Comparison of ENCODE assay signal across 8 cellular contexts in the genomic region with DNA sequence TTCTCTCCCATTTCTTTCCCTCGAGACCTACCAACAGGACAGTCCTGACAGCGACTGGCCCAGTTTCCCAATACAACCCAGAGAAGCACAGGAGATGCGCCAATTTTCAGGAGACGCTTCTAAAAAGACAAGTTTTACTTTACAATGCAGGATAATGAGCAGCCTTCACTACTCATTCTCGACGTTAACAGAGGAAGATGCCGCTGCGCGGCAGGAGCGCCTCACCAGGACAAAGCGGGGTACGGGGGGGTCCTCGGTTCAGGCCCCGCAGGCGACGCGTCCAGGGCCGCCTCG. TPM values are rescaled to one million over a fixed set of nuclear protein-coding genes. Genes with fewer than 3 reads are reported as not detected.
A peak's percentile ranks its signal among the peaks of the same experiment; 100 is the strongest.
DNase-seq lines count a peak whose midpoint lies in the region; ATAC-seq and TF ChIP-seq lines count a peak whose summit lies in the region.

No MANE protein-coding gene starts in this region.

- H3K9me3 ChIP-seq in Panc1 (ENCODE audit: control insufficient read depth, insufficient read depth, low read depth, low read length): no peaks in the 10 kb centered on the region

- H3K4me3 ChIP-seq in Panc1 (ENCODE audit: low read depth in 2 of 2, low read length in 2 of 2): peak overlapping the region; percentile 58 to 67

- peak overlapping the region; percentile 51 for H3K27ac ChIP-seq in Panc1 (ENCODE audit: low read length)

- peak; percentile 3 for ATAC-seq in activated CD4-positive, alpha-beta T cell treated with anti-CD3 and anti-CD28 coated beads for 36 hours
- peak; percentile 18 for ATAC-seq in HG02571 (IDR thresholded peaks at IDR 0.05; ENCODE audit: unreplicated experiment)
- ATAC-seq in Panc1: no peak

- CTCF ChIA-PET in activated CD4-positive, alpha-beta T cell treated with anti-CD3 and anti-CD28 coated beads for 36 hours (lab: Charles Lee): interaction anchor here (1.5 kb wide), 1 partner anchor 85 kb away, joined by 7 read pairs; no protein-coding TSS in a partner anchor
- CTCF ChIA-PET in Panc1 (lab: Charles Lee): no interaction called here

- no peak for DNase-seq in activated CD4-positive, alpha-beta T cell treated with anti-CD3 and anti-CD28 coated beads for 36 hours
- no peak for DNase-seq in activated CD4-positive, alpha-beta T cell treated with anti-CD3 and anti-CD28 coated beads for 1 hour
- DNase-seq in Panc1 (ENCODE audit: low read depth, low spot score) (no peak), epidermal melanocyte (ENCODE audit: insufficient read length, low spot score) (peak; percentile 13), NCI-H1436 treated with DMSO at 0.1 percent for 48 hours (lab: John Stamatoyannopoulos, UW) (no peak), ecto neural progenitor cell (ENCODE audit: low spot score) (no peak)

- POLR2A ChIA-PET in activated CD4-positive, alpha-beta T cell treated with anti-CD3 and anti-CD28 coated beads for 36 hours (lab: Charles Lee): no interaction called here
- POLR2A ChIA-PET in Panc1 (lab: Charles Lee): no interaction called here

- H3K36me3 ChIP-seq in Panc1 (ENCODE audit: control insufficient read depth, insufficient read depth, low read length): no peaks in the 10 kb centered on the region

- TF ChIP-seq CTCF in Panc1 (IDR thresholded peaks at IDR 0.05) (no peak), nephron (IDR thresholded peaks at IDR 0.05; ENCODE audit: unreplicated experiment in 3 of 3) (no peak)

- in situ Hi-C loops in Panc1 (cut with HindIII; ENCODE audit: low pct_unique_long_range_greater_than_20kb, low sequenced_read_pairs): no loop called here

- peaks cover 16% of the 10 kb centered on the region for H3K4me1 Mint-ChIP-seq in activated CD4-positive, alpha-beta T cell treated with anti-CD3 and anti-CD28 coated beads for 36 hours
- peaks cover 4% of the 10 kb centered on the region for H3K4me1 Mint-ChIP-seq in nephron

- intact Hi-C loops in activated CD4-positive, alpha-beta T cell treated with anti-CD3 and anti-CD28 coated beads for 36 hours (cut with DNase I, micrococcal nuclease): loop anchor here in 1 of 2 experiments (1.0 to 10.0 kb wide), 5 partner anchors 63 to 645 kb away; a partner anchor contains a TSS
- intact Hi-C loops in Panc1 (cut with micrococcal nuclease; ENCODE audit: unreplicated experiment): no loop called here

- H3K36me3 Mint-ChIP-seq in activated CD4-positive, alpha-beta T cell treated with anti-CD3 and anti-CD28 coated beads for 36 hours (ENCODE audit: low read depth): no peaks in the 10 kb centered on the region
- H3K36me3 Mint-ChIP-seq in nephron (ENCODE audit: low read depth): peaks cover 5% of the 10 kb centered on the region

- no peaks in the 10 kb centered on the region for H3K4me1 ChIP-seq in Panc1 (ENCODE audit: control insufficient read depth, insufficient read depth, low read length)

- no peaks in the 10 kb centered on the region for H3K27me3 ChIP-seq in Panc1 (ENCODE audit: control insufficient read depth, insufficient read depth, low read length)

- no TSS peak for BruUV-seq in Panc1 (replicated peaks; lab: Mats Ljungman, UMichigan)

- H3K4me3 Mint-ChIP-seq in activated CD4-positive, alpha-beta T cell treated with anti-CD3 and anti-CD28 coated beads for 36 hours: peak overlapping the region; percentile 80
- H3K4me3 Mint-ChIP-seq in nephron: peak overlapping the region; percentile 78 to 90 (median 88)

- H3K27ac Mint-ChIP-seq in activated CD4-positive, alpha-beta T cell treated with anti-CD3 and anti-CD28 coated beads for 36 hours: peak overlapping the region; percentile 72
- H3K27ac Mint-ChIP-seq in nephron: peak overlapping the region; percentile 28 to 76 (median 65)

- no peaks in the 10 kb centered on the region for H3K9me3 Mint-ChIP-seq in activated CD4-positive, alpha-beta T cell treated with anti-CD3 and anti-CD28 coated beads for 36 hours (ENCODE audit: low read depth)
- peaks cover 21% of the 10 kb centered on the region for H3K9me3 Mint-ChIP-seq in nephron

- H3K27me3 Mint-ChIP-seq in activated CD4-positive, alpha-beta T cell treated with anti-CD3 and anti-CD28 coated beads for 36 hours: no peaks in the 10 kb centered on the region
- H3K27me3 Mint-ChIP-seq in nephron (ENCODE audit: low read depth): no peaks in the 10 kb centered on the region

RNA-seq across cellular contexts. Expression of a gene that starts 0.7 kb away (rescaled TPM):
- 1 to 10 TPM; 4.3 to 5.7 TPM for total RNA-seq in activated CD4-positive, alpha-beta T cell treated with anti-CD3 and anti-CD28 coated beads for 36 hours
- 6.0 TPM for total RNA-seq in Panc1 (2021; ENCODE audit: unreplicated experiment)
- polyA plus RNA-seq in Panc1 (2012; ENCODE audit: insufficient read length): 4.1 TPM
